In genomic region chr9:108688051-108688450, GRCh38 we compare ENCODE assay signal across 18 cellular contexts.
"Had no signal": no experiment of that assay in that cellular context is flagged by ENCODE, and none has a peak within 500 bp of the region (broad histone marks: within the 10 kb centered on the region; RNA-seq: fewer than 3 reads in every experiment).

No MANE protein-coding gene starts in this region.

- H3K27me3 ChIP-seq: heart left ventricle, neural progenitor cell had no signal

- H3K9me3 Mint-ChIP-seq: neural progenitor cell had no signal

- H3K4me1 ChIP-seq: heart left ventricle, neural progenitor cell, parathyroid adenoma, psoas muscle had no signal

- ATAC-seq: heart left ventricle, left lobe of liver, mucosa of descending colon, natural killer cell, psoas muscle, sciatic nerve had no signal

- H3K36me3 ChIP-seq: heart left ventricle, neural progenitor cell had no signal

- H3K27me3 Mint-ChIP-seq: type B pancreatic cell had no signal

- H2AFZ ChIP-seq: neural progenitor cell, parathyroid adenoma had no signal

- H3K4me3 ChIP-seq: coronary artery, heart left ventricle, mucosa of descending colon, neural progenitor cell, psoas muscle, skin epidermis had no signal

- H3K36me3 Mint-ChIP-seq: natural killer cell, neural progenitor cell, type B pancreatic cell had no signal

- FAIRE-seq: islet of Langerhans, urothelium cell line had no signal

- H3K27ac Mint-ChIP-seq: natural killer cell, neural progenitor cell, type B pancreatic cell had no signal

- H3K27ac ChIP-seq: coronary artery, heart left ventricle, neural progenitor cell, parathyroid adenoma, psoas muscle, skin epidermis had no signal

- H3K79me2 ChIP-seq: parathyroid adenoma had no signal

- H3K4me1 Mint-ChIP-seq: natural killer cell, neural progenitor cell had no signal

- H3K4me3 Mint-ChIP-seq: natural killer cell, neural progenitor cell, type B pancreatic cell had no signal

- DNase-seq: central memory CD4-positive, alpha-beta T cell; effector CD8-positive, alpha-beta T cell; heart left ventricle; mucosa of descending colon; natural killer cell; psoas muscle; retina; stimulated activated CD4-positive, alpha-beta T cell treated with anti-CD3 and anti-CD28 coated beads, Interleukin-12 subunit alpha, Interleukin-12 subunit beta, amount 100 ng/mL, for 4 hours; stimulated activated naive CD4-positive, alpha-beta T cell treated with Interleukin-2 at 50 U/mL for 16 hours had no signal
